ENCODE assay signal across 8 cellular contexts in genomic region chr13:23966691-23967615, GRCh38.
DNase-seq lines count a peak whose midpoint lies in the region; ATAC-seq, FAIRE-seq and TF ChIP-seq lines count a peak whose summit lies in the region.

No MANE protein-coding gene starts in this region.

- H3K27me3 Mint-ChIP-seq in activated T-helper 1 cell treated with anti-CD3 and anti-CD28 coated beads, Interleukin-12 subunit alpha, Interleukin-12 subunit beta, Interleukin-2, Interleukin-4 antibody, amounts not matched to agents 30 ng/mL and 10 ng/mL and 1 ng/mL, durations not matched to agents 14 hours and 24 hours and 36 hours (ENCODE audit: insufficient read depth), result no peaks in the 10 kb centered on the region
- no peaks in the 10 kb centered on the region for H3K27me3 Mint-ChIP-seq in natural killer cell (ENCODE audit: low read depth in 2 of 2)

- FAIRE-seq in GM18507 (lab: Jason Lieb, UNC), result peak; percentile 76

- peak overlapping the region; percentile 77 for H3K4me3 Mint-ChIP-seq in activated T-helper 1 cell treated with anti-CD3 and anti-CD28 coated beads, Interleukin-12 subunit alpha, Interleukin-12 subunit beta, Interleukin-2, Interleukin-4 antibody, amounts not matched to agents 30 ng/mL and 10 ng/mL and 1 ng/mL, durations not matched to agents 14 hours and 24 hours and 36 hours
- H3K4me3 Mint-ChIP-seq in natural killer cell, result peak overlapping the region; percentile 76

- peaks cover 3% of the 10 kb centered on the region for H3K9me3 Mint-ChIP-seq in activated T-helper 1 cell treated with anti-CD3 and anti-CD28 coated beads, Interleukin-12 subunit alpha, Interleukin-12 subunit beta, Interleukin-2, Interleukin-4 antibody, amounts not matched to agents 30 ng/mL and 10 ng/mL and 1 ng/mL, durations not matched to agents 14 hours and 24 hours and 36 hours
- H3K9me3 Mint-ChIP-seq in natural killer cell, result no peaks in the 10 kb centered on the region

- ATAC-seq in HG02623 (IDR thresholded peaks at IDR 0.05; ENCODE audit: unreplicated experiment) (peak; percentile 51), natural killer cell (peak; percentile 58 to 76 (median 75)), left ventricle myocardium superior (no peak)

- peaks cover 6% of the 10 kb centered on the region for H3K36me3 Mint-ChIP-seq in activated T-helper 1 cell treated with anti-CD3 and anti-CD28 coated beads, Interleukin-12 subunit alpha, Interleukin-12 subunit beta, Interleukin-2, Interleukin-4 antibody, amounts not matched to agents 30 ng/mL and 10 ng/mL and 1 ng/mL, durations not matched to agents 14 hours and 24 hours and 36 hours (ENCODE audit: low read depth)
- no peaks in the 10 kb centered on the region for H3K36me3 Mint-ChIP-seq in natural killer cell

- H3K4me1 Mint-ChIP-seq in activated T-helper 1 cell treated with anti-CD3 and anti-CD28 coated beads, Interleukin-12 subunit alpha, Interleukin-12 subunit beta, Interleukin-2, Interleukin-4 antibody, amounts not matched to agents 30 ng/mL and 10 ng/mL and 1 ng/mL, durations not matched to agents 14 hours and 24 hours and 36 hours (ENCODE audit: low read depth), result peaks cover 47% of the 10 kb centered on the region
- H3K4me1 Mint-ChIP-seq in natural killer cell, result peaks cover 16 to 21% of the 10 kb centered on the region in 2 donors

- peak overlapping the region; percentile 86 for H3K27ac Mint-ChIP-seq in activated T-helper 1 cell treated with anti-CD3 and anti-CD28 coated beads, Interleukin-12 subunit alpha, Interleukin-12 subunit beta, Interleukin-2, Interleukin-4 antibody, amounts not matched to agents 30 ng/mL and 10 ng/mL and 1 ng/mL, durations not matched to agents 14 hours and 24 hours and 36 hours
- peak overlapping the region; percentile 89 to 90 for H3K27ac Mint-ChIP-seq in natural killer cell

- DNase-seq in GM18507 (ENCODE audit: extremely low spot score, insufficient read length, low read depth) (no peak), natural killer cell (no peak), hypothalamus (lab: John Stamatoyannopoulos, UW) (no peak), NOMO-1 treated with dmso at 0.1 percent for 144 hours (lab: John Stamatoyannopoulos, UW; ENCODE audit: unreplicated experiment) (no peak), NCI-H1105 treated with DMSO at 0.1 percent for 48 hours (lab: John Stamatoyannopoulos, UW) (no peak), left ventricle myocardium superior (no peak)
- DNase-seq in activated T-helper 1 cell treated with anti-CD3 and anti-CD28 coated beads, Interleukin-12 subunit alpha, Interleukin-12 subunit beta, Interleukin-2, Interleukin-4 antibody, amounts not matched to agents 30 ng/mL and 10 ng/mL and 1 ng/mL, durations not matched to agents 14 hours and 24 hours and 36 hours (ENCODE audit: low spot score), result peak; percentile 40

- TF ChIP-seq CTCF in natural killer cell (IDR thresholded peaks at IDR 0.05), result no peak

- intact Hi-C loops in activated T-helper 1 cell treated with anti-CD3 and anti-CD28 coated beads, Interleukin-12 subunit alpha, Interleukin-12 subunit beta, Interleukin-2, Interleukin-4 antibody, amounts not matched to agents 30 ng/mL and 10 ng/mL and 1 ng/mL, durations not matched to agents 14 hours and 24 hours and 36 hours (cut with micrococcal nuclease), result loop anchor here (1.0 to 10.0 kb wide), 8 partner anchors 13 to 592 kb away; partner anchors contain the start of gene MIPEP
- intact Hi-C loops in natural killer cell (cut with micrococcal nuclease) (loop anchor here (2.0 kb wide), 2 partner anchors 14 to 46 kb away; no protein-coding TSS in a partner anchor), left ventricle myocardium superior (cut with micrococcal nuclease) (no loop called here)
